1 cellular context compared by ENCODE assay signal in genomic region chr5:39109616-39110015, GRCh38.
TF ChIP-seq lines count a peak whose summit lies in the region.

No MANE protein-coding gene starts in this region.

TF ChIP-seq in HepG2, 621 proteins besides CTCF, POLR2A, EP300 and RAD21:
- no peak for TF ChIP-seq ZNF574 (CRISPR knock-in tag; IDR thresholded peaks at IDR 0.05)
- no peak for TF ChIP-seq TEAD2 (CRISPR knock-in tag; IDR thresholded peaks at IDR 0.05)
- no peak for TF ChIP-seq MXD4 (CRISPR knock-in tag; IDR thresholded peaks at IDR 0.05)
- TF ChIP-seq CHCHD3 (CRISPR knock-in tag; IDR thresholded peaks at IDR 0.05), result no peak
- no peak for TF ChIP-seq MLXIP (CRISPR knock-in tag; IDR thresholded peaks at IDR 0.05; ENCODE audit: borderline replicate concordance)
- TF ChIP-seq AHR (CRISPR knock-in tag; IDR thresholded peaks at IDR 0.05), result no peak
- TF ChIP-seq NONO (IDR thresholded peaks at IDR 0.05), result no peak
- TF ChIP-seq NONO (CRISPR knock-in tag; conservative IDR thresholded peaks at IDR 0.05), result no peak
- no peak for TF ChIP-seq IRX3 (CRISPR knock-in tag; IDR thresholded peaks at IDR 0.05; ENCODE audit: borderline replicate concordance, low read depth)
- no peak for TF ChIP-seq XBP1 (CRISPR knock-in tag; IDR thresholded peaks at IDR 0.05)
